In genomic region chr1:44798481-44799365, GRCh38 we compare ENCODE assay signal across 9 cellular contexts. TPM values are rescaled to one million over a fixed set of nuclear protein-coding genes. Genes with fewer than 3 reads are reported as not detected.
DNase-seq lines count a peak whose midpoint lies in the region; ATAC-seq and TF ChIP-seq lines count a peak whose summit lies in the region.
"Had no signal": no experiment of that assay in that cellular context is flagged by ENCODE, and none has a peak within 500 bp of the region (broad histone marks: within the 10 kb centered on the region; RNA-seq: fewer than 3 reads in every experiment).

No MANE protein-coding gene starts in this region.

- H3K27me3 Mint-ChIP-seq in Calu3 (ENCODE audit: unreplicated experiment) (no peaks in the 10 kb centered on the region), brain (no peaks in the 10 kb centered on the region), osteocyte (ENCODE audit: unreplicated experiment) (no peaks in the 10 kb centered on the region)

- DNase-seq in Calu3: no peak
- peak in 2 of 3 experiments; percentile 40 to 84 for DNase-seq in NCI-H1417 (lab: John Stamatoyannopoulos, UW)
- DNase-seq in osteocyte (ENCODE audit: extremely low spot score, unreplicated experiment): no peak
- no peak for DNase-seq in iPS-NIHi7 (ENCODE audit: extremely low spot score)

- H3K4me3 Mint-ChIP-seq in Calu3 (ENCODE audit: low read depth, unreplicated experiment): no peak overlapping the region
- H3K4me3 Mint-ChIP-seq in brain: peak overlapping the region in 4 of 5 experiments; percentile 95 to 99 (median 97)
- no peak overlapping the region for H3K4me3 Mint-ChIP-seq in osteocyte (ENCODE audit: unreplicated experiment)

- CTCF ChIA-PET in Calu3 (lab: Charles Lee): interaction anchor here (0.7 kb wide), 2 partner anchors 23 to 845 kb away, joined by 3 read pairs; no protein-coding TSS in a partner anchor

- ATAC-seq in HG03571 (IDR thresholded peaks at IDR 0.05; ENCODE audit: unreplicated experiment): no peak
- no peak for ATAC-seq in GM21423 (IDR thresholded peaks at IDR 0.05; ENCODE audit: unreplicated experiment)
- ATAC-seq in HG02884 (IDR thresholded peaks at IDR 0.05; ENCODE audit: unreplicated experiment): no peak

- BruUV-seq in Calu3 (replicated peaks; lab: Mats Ljungman, UMichigan): no TSS peak

- peaks cover 26% of the 10 kb centered on the region for H3K4me1 Mint-ChIP-seq in Calu3 (ENCODE audit: low read depth, unreplicated experiment)
- peaks cover 46% of the 10 kb centered on the region for H3K4me1 Mint-ChIP-seq in brain
- peaks cover 25% of the 10 kb centered on the region for H3K4me1 Mint-ChIP-seq in osteocyte (ENCODE audit: unreplicated experiment)

- H3K27ac Mint-ChIP-seq in Calu3 (ENCODE audit: unreplicated experiment): peak overlapping the region; percentile 85
- peak overlapping the region; percentile 82 to 100 (median 99) for H3K27ac Mint-ChIP-seq in brain
- peak overlapping the region; percentile 98 for H3K27ac Mint-ChIP-seq in osteocyte (ENCODE audit: unreplicated experiment)

- H3K9me3 Mint-ChIP-seq in Calu3 (ENCODE audit: low read depth, unreplicated experiment): no peaks in the 10 kb centered on the region
- H3K9me3 Mint-ChIP-seq in brain: peaks cover 0 to 4% (median 0%) of the 10 kb centered on the region in 5 experiments
- no peaks in the 10 kb centered on the region for H3K9me3 Mint-ChIP-seq in osteocyte (ENCODE audit: unreplicated experiment)

- intact Hi-C loops in Calu3 (cut with micrococcal nuclease; ENCODE audit: unreplicated experiment): no loop called here

- no peak for TF ChIP-seq CTCF in Calu3 (IDR thresholded peaks at IDR 0.05; ENCODE audit: unreplicated experiment)
- TF ChIP-seq CTCF in brain (conservative IDR thresholded peaks at IDR 0.05): no peak
- no peak for TF ChIP-seq CTCF in osteocyte (IDR thresholded peaks at IDR 0.05)

- H3K36me3 Mint-ChIP-seq in Calu3 (ENCODE audit: insufficient read depth, unreplicated experiment): peaks cover 46% of the 10 kb centered on the region
- H3K36me3 Mint-ChIP-seq in brain: peaks cover 16% of the 10 kb centered on the region
- peaks cover 16% of the 10 kb centered on the region for H3K36me3 Mint-ChIP-seq in osteocyte (ENCODE audit: unreplicated experiment)

RNA-seq across cellular contexts. Expression of gene PLK3, which starts 1.5 kb away (rescaled TPM):
- total RNA-seq in Calu3 (2022) (15.6 and 17.8 TPM in 2 replicates), osteocyte (43.8 and 57.1 TPM in 2 replicates)
- polyA plus RNA-seq in brain (ENCODE audit: insufficient read depth, low read depth, low replicate concordance): 4.9 TPM

RNA-seq across cellular contexts. Expression of gene DYNLT4, which starts 8.4 kb away (rescaled TPM):
- total RNA-seq in Calu3 (2022) (0.66 and 0.69 TPM in 2 replicates), osteocyte (0.48 TPM in 1 of 2 replicates, not detected in the other)
- polyA plus RNA-seq in brain (ENCODE audit: insufficient read depth, low read depth, low replicate concordance): not detected
- polyA plus RNA-seq: neural cell had no signal

RNA-seq across cellular contexts. Expression of gene BTBD19, which starts 9.6 kb away (rescaled TPM):
- 5.2 and 5.9 TPM in 2 replicates for total RNA-seq in Calu3 (2022)
- 0.42 TPM for polyA plus RNA-seq in brain (ENCODE audit: insufficient read depth, low read depth, low replicate concordance)
- total RNA-seq in osteocyte: 39.1 and 51.2 TPM in 2 replicates
- polyA plus RNA-seq: neural cell had no signal

RNA-seq across cellular contexts. Expression of gene BEST4, which starts 10.8 kb away (rescaled TPM):
- total RNA-seq in Calu3 (2022): 0.40 TPM in 1 of 2 replicates, not detected in the other
- 0.87 TPM for polyA plus RNA-seq in brain (ENCODE audit: insufficient read depth, low read depth, low replicate concordance)
- 0.18 and 0.48 TPM in 2 replicates for total RNA-seq in osteocyte
- polyA plus RNA-seq: neural cell had no signal

RNA-seq across cellular contexts. Expression of gene RPS8, which starts 23.4 kb away (rescaled TPM):
- total RNA-seq in Calu3 (2022): 965 and 1,104 TPM in 2 replicates
- 1,971 TPM for polyA plus RNA-seq in brain (ENCODE audit: insufficient read depth, low read depth, low replicate concordance)
- total RNA-seq in osteocyte: 1,690 and 1,756 TPM in 2 replicates

Comparison
In these comparisons a context has a peak if more than half of its experiments do, and no peak if none do; other contexts are left out.
1. DNase-seq: peak in NCI-H1417 (2 of 3); none in Calu3 (single experiment), osteocyte (single experiment) and iPS-NIHi7 (single experiment).
2. H3K4me3 Mint-ChIP-seq: peak in brain (4 of 5); none in Calu3 (single experiment) and osteocyte (single experiment).
3. Peak in every context shown above with its lines, with median percentiles within 50 percentile points of each other: H3K27ac Mint-ChIP-seq.